ENCODE assay signal across 10 cellular contexts in genomic region chr3:125140011-125140813, GRCh38.
DNase-seq lines count a peak whose midpoint lies in the region; ATAC-seq and TF ChIP-seq lines count a peak whose summit lies in the region.
"Had no signal": no experiment of that assay in that cellular context is flagged by ENCODE, and none has a peak within 500 bp of the region (broad histone marks: within the 10 kb centered on the region; RNA-seq: fewer than 3 reads in every experiment).

No MANE protein-coding gene starts in this region.

- H3K27me3 Mint-ChIP-seq in stimulated activated naive CD8-positive, alpha-beta T cell treated with anti-CD3 and anti-CD28 coated beads, Interleukin-15, Interleukin-2, amounts not matched to agents 100 ng/mL and 50 ng/mL, for 24 hours: peaks cover 33% of the 10 kb centered on the region

- peak overlapping the region; percentile 83 for H3K27ac Mint-ChIP-seq in stimulated activated naive CD8-positive, alpha-beta T cell treated with anti-CD3 and anti-CD28 coated beads, Interleukin-15, Interleukin-2, amounts not matched to agents 100 ng/mL and 50 ng/mL, for 24 hours

- no peak for DNase-seq in stimulated activated naive CD8-positive, alpha-beta T cell treated with anti-CD3 and anti-CD28 coated beads, Interleukin-15, Interleukin-2, amounts not matched to agents 100 U/mL and 50 U/mL, for 24 hours
- no peak for DNase-seq in breast epithelium (ENCODE audit: low spot score in 2 of 2)
- no peak for DNase-seq in lung (ENCODE audit: low spot score)
- no peak for DNase-seq in activated CD4-positive, CD25-positive, alpha-beta regulatory T cell treated with anti-CD3 and anti-CD28 coated beads, Interleukin-2, amount 50 U/mL, for 72 hours
- no peak for DNase-seq in NCI-H187 treated with DMSO at 0.1 percent for 48 hours (lab: John Stamatoyannopoulos, UW)
- no peak for DNase-seq in testis
- no peak for DNase-seq in superior temporal gyrus (ENCODE audit: extremely low spot score)
- DNase-seq: activated CD8-positive, alpha-beta memory T cell treated with anti-CD3 and anti-CD28 coated beads, Interleukin-2, amount 50 U/mL, for 4 hours; NCI-H2029 treated with DMSO at 0.1 percent for 48 hours had no signal

- H3K36me3 ChIP-seq in breast epithelium: no peaks in the 10 kb centered on the region
- no peaks in the 10 kb centered on the region for H3K36me3 ChIP-seq in lung (ENCODE audit: control insufficient read depth in 2 of 2, insufficient read depth in 2 of 2, low read length in 2 of 2)
- no peaks in the 10 kb centered on the region for H3K36me3 ChIP-seq in testis (ENCODE audit: low read depth, missing control alignments)

- no peak for TF ChIP-seq CTCF in breast epithelium (IDR thresholded peaks at IDR 0.05)
- no peak for TF ChIP-seq CTCF in lung (IDR thresholded peaks at IDR 0.05; ENCODE audit: control extremely low read depth, extremely low read depth)
- no peak for TF ChIP-seq CTCF in testis (IDR thresholded peaks at IDR 0.05)

- H3K9me3 Mint-ChIP-seq in stimulated activated naive CD8-positive, alpha-beta T cell treated with anti-CD3 and anti-CD28 coated beads, Interleukin-15, Interleukin-2, amounts not matched to agents 100 ng/mL and 50 ng/mL, for 24 hours: no peaks in the 10 kb centered on the region

- intact Hi-C loops in breast epithelium (cut with DNase I; ENCODE audit: low total_unique reads): no loop called here
- intact Hi-C loops in testis (cut with DNase I; ENCODE audit: low total_unique reads): no loop called here

- WGBS in lung, 2 donors: 90 to 92% methylated on average over 12 of the region's 12 CpGs
- 60 to 74% methylated on average over 10 to 12 of the region's 12 CpGs for WGBS in testis, 2 donors

- H3K9me3 ChIP-seq in breast epithelium (no peaks in the 10 kb centered on the region), lung (ENCODE audit: control insufficient read depth in 2 of 2, insufficient read depth in 1 of 2, low read length in 1 of 2) (no peaks in the 10 kb centered on the region), testis (no peaks in the 10 kb centered on the region)

- no peak overlapping the region for H3K4me3 ChIP-seq in breast epithelium
- no peak overlapping the region for H3K4me3 ChIP-seq in lung
- no peak overlapping the region for H3K4me3 ChIP-seq in testis

- H3K27me3 ChIP-seq in breast epithelium (no peaks in the 10 kb centered on the region), lung (ENCODE audit: control insufficient read depth, insufficient read depth) (no peaks in the 10 kb centered on the region), testis (no peaks in the 10 kb centered on the region)

- H3K4me1 Mint-ChIP-seq in stimulated activated naive CD8-positive, alpha-beta T cell treated with anti-CD3 and anti-CD28 coated beads, Interleukin-15, Interleukin-2, amounts not matched to agents 100 ng/mL and 50 ng/mL, for 24 hours (ENCODE audit: low read depth): peaks cover 40% of the 10 kb centered on the region

- TF ChIP-seq POLR2A in breast epithelium (IDR thresholded peaks at IDR 0.05): no peak
- TF ChIP-seq POLR2A in testis (IDR thresholded peaks at IDR 0.05): no peak

- ATAC-seq in stimulated activated naive CD8-positive, alpha-beta T cell treated with anti-CD3 and anti-CD28 coated beads, Interleukin-15, Interleukin-2, amounts not matched to agents 100 U/mL and 50 U/mL, for 24 hours: no peak
- ATAC-seq in lung (ENCODE audit: insufficient read depth, low FRiP score): no peak

- H3K4me1 ChIP-seq in breast epithelium (no peaks in the 10 kb centered on the region), lung (ENCODE audit: control insufficient read depth in 2 of 2, insufficient read depth in 2 of 2, low read length in 2 of 2) (peaks cover 0 to 26% of the 10 kb centered on the region in 2 donors), testis (peaks cover 27% of the 10 kb centered on the region)

- H3K27ac ChIP-seq in breast epithelium (peak overlapping the region; percentile 1 to 79), lung (ENCODE audit: low read depth in 1 of 2, low read length in 1 of 2) (peak overlapping the region; percentile 46 to 55), testis (peak overlapping the region in 1 of 2 donors; percentile 51)

- H3K4me3 Mint-ChIP-seq in stimulated activated naive CD8-positive, alpha-beta T cell treated with anti-CD3 and anti-CD28 coated beads, Interleukin-15, Interleukin-2, amounts not matched to agents 100 ng/mL and 50 ng/mL, for 24 hours: peak overlapping the region; percentile 45

- no peaks in the 10 kb centered on the region for H3K36me3 Mint-ChIP-seq in stimulated activated naive CD8-positive, alpha-beta T cell treated with anti-CD3 and anti-CD28 coated beads, Interleukin-15, Interleukin-2, amounts not matched to agents 100 ng/mL and 50 ng/mL, for 24 hours (ENCODE audit: low read depth)
